Comparison of ENCODE assay signal across 9 cellular contexts in the genomic region with DNA sequence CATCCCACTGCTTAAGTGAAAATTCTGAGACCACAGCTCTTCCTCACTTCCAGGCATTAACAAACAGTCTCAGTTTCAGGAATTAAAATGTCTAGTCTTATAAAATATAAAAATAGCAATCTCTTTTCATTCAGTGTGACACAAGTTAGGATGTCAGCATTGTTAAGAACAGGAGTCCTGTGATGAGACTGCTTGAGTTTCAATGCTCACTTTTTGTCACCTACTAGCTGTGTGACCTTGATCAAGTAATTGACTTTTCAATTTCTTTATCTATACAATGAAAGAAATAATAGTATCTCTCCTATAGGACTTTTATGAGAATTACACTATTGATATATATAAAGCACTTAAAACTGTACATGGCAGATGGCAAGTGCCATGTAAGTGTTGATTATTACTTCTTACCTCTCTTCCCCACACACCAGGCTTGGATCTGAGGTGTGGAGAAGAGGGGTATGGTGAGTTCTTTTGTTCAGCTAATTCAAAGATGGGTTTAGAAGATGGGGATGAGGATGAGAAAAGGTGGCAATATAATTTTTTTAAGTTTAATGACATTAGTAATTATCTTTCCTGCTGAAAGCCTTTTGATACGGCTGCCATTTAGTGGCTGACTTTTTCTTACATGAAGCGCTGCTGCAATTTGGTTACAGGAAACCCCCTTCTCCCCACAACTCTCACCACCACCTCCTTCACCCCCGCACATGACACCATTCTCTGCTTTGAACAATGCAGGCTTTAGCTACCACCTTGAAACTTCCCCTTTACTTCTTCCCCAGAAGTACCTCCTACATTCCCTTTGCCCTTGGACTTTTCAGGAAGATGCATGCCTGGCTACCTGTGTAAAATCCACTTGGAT. TPM values are rescaled to one million over a fixed set of nuclear protein-coding genes. Genes with fewer than 3 reads are reported as not detected.
A peak's percentile ranks its signal among the peaks of the same experiment; 100 is the strongest.
DNase-seq lines count a peak whose midpoint lies in the region; ATAC-seq and TF ChIP-seq lines count a peak whose summit lies in the region.
"Had no signal": no experiment of that assay in that cellular context is flagged by ENCODE, and none has a peak within 500 bp of the region (broad histone marks: within the 10 kb centered on the region; RNA-seq: fewer than 3 reads in every experiment).

No MANE protein-coding gene starts in this region.

- H3K9me2 ChIP-seq in Karpas-422 (replicated peaks; ENCODE audit: insufficient read depth, low read length), result no peaks in the 10 kb centered on the region

- TF ChIP-seq CTCF in transverse colon (IDR thresholded peaks at IDR 0.05), result no peak

- no peaks in the 10 kb centered on the region for H3K9me3 ChIP-seq in transverse colon
- H3K9me3 ChIP-seq in Karpas-422 (ENCODE audit: low read length), result no peaks in the 10 kb centered on the region

- no peak overlapping the region for H3K27ac ChIP-seq in transverse colon
- H3K27ac ChIP-seq in Karpas-422 (ENCODE audit: low read length), result no peak overlapping the region

- peaks cover 9% of the 10 kb centered on the region for H3K4me1 Mint-ChIP-seq in memory B cell

- peaks cover 0 to 16% (median 3%) of the 10 kb centered on the region in 4 donors for H3K4me1 ChIP-seq in transverse colon
- no peaks in the 10 kb centered on the region for H3K4me1 ChIP-seq in Karpas-422 (ENCODE audit: low read length)

- no peak overlapping the region for H3K27ac Mint-ChIP-seq in memory B cell

- WGBS in transverse colon (ENCODE audit: low coverage in 1 of 2), 2 donors, result 37 to 46% methylated on average over 3 of the region's 3 CpGs

- in situ Hi-C loops in transverse colon (cut with MboI; ENCODE audit: low pct_ligation_motif_present in 1 of 4, low pct_unique_long_range_greater_than_20kb in 1 of 4, low sequenced_read_pairs in 3 of 4), result no loop called here

- TF ChIP-seq POLR2A in transverse colon (IDR thresholded peaks at IDR 0.05), result no peak

- H4K20me1 ChIP-seq in Karpas-422 (ENCODE audit: insufficient read depth, low read depth, low read length), result no peaks in the 10 kb centered on the region

- H3K9me3 Mint-ChIP-seq in memory B cell, result no peaks in the 10 kb centered on the region

- no peaks in the 10 kb centered on the region for H3K79me2 ChIP-seq in Karpas-422 (ENCODE audit: low read length)

- no peak overlapping the region for H2AFZ ChIP-seq in Karpas-422 (ENCODE audit: low read length)

- no peak overlapping the region for H3K4me3 Mint-ChIP-seq in memory B cell

- ATAC-seq in GM18498 (IDR thresholded peaks at IDR 0.05; ENCODE audit: unreplicated experiment) (peak; percentile 97), GM21528 (IDR thresholded peaks at IDR 0.05; ENCODE audit: low FRiP score, unreplicated experiment) (peak; percentile 96), HG03520 (IDR thresholded peaks at IDR 0.05; ENCODE audit: unreplicated experiment) (peak; percentile 97), memory B cell (ENCODE audit: low read depth) (peak; percentile 96)

- no peaks in the 10 kb centered on the region for H3K36me3 ChIP-seq in transverse colon
- H3K36me3 ChIP-seq in Karpas-422 (ENCODE audit: insufficient read depth, low read length), result no peaks in the 10 kb centered on the region

- H3K27me3 Mint-ChIP-seq in memory B cell, result no peaks in the 10 kb centered on the region

- no peak overlapping the region for H3K4me2 ChIP-seq in Karpas-422 (ENCODE audit: low read depth, low read length, poor library complexity, severe bottlenecking)

- DNase-seq in memory B cell (ENCODE audit: low spot score in 2 of 2) (peak in 1 of 2 donors; percentile 1), NCI-H748 (lab: John Stamatoyannopoulos, UW; ENCODE audit: unreplicated experiment) (no peak), transverse colon (no peak), pons (ENCODE audit: low spot score) (no peak), Karpas-422 (no peak)

- intact Hi-C loops in transverse colon (cut with DNase I; ENCODE audit: low total_unique reads), result no loop called here

- TF ChIP-seq EP300 in transverse colon (IDR thresholded peaks at IDR 0.05; ENCODE audit: low read depth), result no peak

- H3K9ac ChIP-seq in Karpas-422 (ENCODE audit: low read length), result no peak overlapping the region

- H3K36me3 Mint-ChIP-seq in memory B cell, result no peaks in the 10 kb centered on the region

- H3K4me3 ChIP-seq in transverse colon (no peak overlapping the region), Karpas-422 (ENCODE audit: low read length) (no peak overlapping the region)

- H3K27me3 ChIP-seq in transverse colon, result no peaks in the 10 kb centered on the region
- H3K27me3 ChIP-seq in Karpas-422 (ENCODE audit: low read length), result no peaks in the 10 kb centered on the region

RNA-seq across cellular contexts. Expression of a gene that starts 20.8 kb away (rescaled TPM):
- total RNA-seq in transverse colon, result not detected
- not detected in 2 replicates for total RNA-seq in Karpas-422 (2014; rRNA removed; shearing (Covaris generic); ENCODE audit: low replicate concordance)
- total RNA-seq: renal cortical epithelial cell had no signal
